In the genomic region with DNA sequence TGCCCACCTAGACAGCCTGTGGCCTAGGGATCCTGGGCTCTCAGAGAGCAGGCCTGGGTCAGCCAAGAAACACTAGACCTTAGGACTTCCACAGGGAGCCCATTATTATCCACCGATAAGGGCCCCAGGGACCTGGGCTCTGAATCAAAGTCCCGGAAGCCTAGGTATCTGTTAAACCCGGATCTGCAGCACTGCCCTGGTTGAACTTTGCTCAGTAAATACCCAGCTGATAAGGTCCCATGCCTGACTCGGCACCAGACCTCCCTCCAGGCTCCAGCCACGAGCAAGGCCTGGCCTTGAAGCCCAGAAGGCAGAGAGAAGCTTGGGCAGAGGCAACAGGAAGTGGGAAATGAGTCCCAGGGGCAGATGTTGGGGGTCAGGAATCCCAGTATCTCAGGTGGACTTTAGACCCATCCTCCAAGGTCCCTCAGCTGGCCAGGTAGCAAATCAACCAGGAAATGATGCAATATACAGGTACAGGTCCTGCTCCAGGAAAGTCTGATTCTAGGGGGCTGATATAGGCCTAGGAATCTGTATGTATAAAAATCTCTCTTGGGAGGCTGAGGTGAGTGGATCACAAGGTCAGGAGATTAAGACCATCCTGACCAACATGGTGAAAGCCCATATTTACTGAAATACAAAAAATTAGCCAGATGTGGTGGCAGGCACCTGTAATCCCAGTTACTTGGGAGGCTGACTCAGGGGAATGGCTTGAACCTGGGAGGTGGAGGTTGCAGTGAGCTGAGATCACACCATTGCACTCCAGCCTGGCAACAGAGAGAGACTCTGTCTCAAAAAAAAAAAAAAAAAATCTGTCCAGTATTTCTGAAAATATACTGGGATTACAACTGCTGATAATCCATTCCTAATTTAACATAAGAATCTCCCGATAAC, we compare ENCODE assay signal across 21 cellular contexts. TPM values are rescaled to one million over a fixed set of nuclear protein-coding genes. Genes with fewer than 3 reads are reported as not detected.
DNase-seq lines count a peak whose midpoint lies in the region; ATAC-seq, FAIRE-seq and TF ChIP-seq lines count a peak whose summit lies in the region.
"Had no signal": no experiment of that assay in that cellular context is flagged by ENCODE, and none has a peak within 500 bp of the region (broad histone marks: within the 10 kb centered on the region; RNA-seq: fewer than 3 reads in every experiment).

No MANE protein-coding gene starts in this region.

- H3K27ac ChIP-seq in Peyer's patch (peak overlapping the region; percentile 28 to 86 (median 62)), HepG2 (ENCODE audit: extremely low read length, insufficient read depth, low read length) (peak overlapping the region; percentile 98), transverse colon (peak overlapping the region; percentile 77 to 84 (median 78))
- H3K27ac ChIP-seq: heart left ventricle, vagina had no signal

- FAIRE-seq in HepG2 (lab: Jason Lieb, UNC): peak; percentile 94
- FAIRE-seq: A204.1 had no signal

- BruUV-seq in HepG2 (replicated peaks; lab: Mats Ljungman, UMichigan): no TSS peak

- H3K9ac ChIP-seq in HepG2 (ENCODE audit: insufficient read depth, low read depth, low read length): peak overlapping the region; percentile 81

- intact Hi-C loops in Right ventricle myocardium inferior (cut with DNase I): no loop called here
- intact Hi-C loops in left cardiac atrium (cut with DNase I): no loop called here
- intact Hi-C loops in HepG2 (cut with micrococcal nuclease; ENCODE audit: unreplicated experiment): loop anchor here (1.0 to 2.0 kb wide), 6 partner anchors 9 to 75 kb away; a partner anchor contains a TSS
- intact Hi-C loops in transverse colon (cut with DNase I; ENCODE audit: low total_unique reads): no loop called here

- peaks cover 0 to 11% (median 6%) of the 10 kb centered on the region in 4 donors for H3K4me1 ChIP-seq in Peyer's patch
- peaks cover 100% of the 10 kb centered on the region for H3K4me1 ChIP-seq in HepG2 (ENCODE audit: insufficient read depth, low read length)
- H3K4me1 ChIP-seq in transverse colon: peaks cover 3 to 19% (median 10%) of the 10 kb centered on the region in 4 donors
- H3K4me1 ChIP-seq: heart left ventricle, vagina had no signal

- peak; percentile 47 for DNase-seq in Right ventricle myocardium inferior (ENCODE audit: missing footprints)
- DNase-seq in left cardiac atrium: no peak
- peak in 2 of 3 donors; percentile 87 to 89 for DNase-seq in Peyer's patch
- DNase-seq in HepG2 (ENCODE audit: low spot score): peak; percentile 99
- DNase-seq in transverse colon: peak; percentile 81
- no peak for DNase-seq in NCI-H1417 treated with DMSO at 0.1 percent for 48 hours (lab: John Stamatoyannopoulos, UW)
- no peak for DNase-seq in activated T-cell treated with anti-CD3 and anti-CD28 coated beads, Interleukin-2, amount 50 U/mL, for 4 hours
- DNase-seq: activated naive CD8-positive, alpha-beta T cell treated with anti-CD3 and anti-CD28 coated beads, Interleukin-2, amount 10 ng/mL, durations not matched to agents 7 days and 5 days; C1 segment of cervical spinal cord; DMS153; heart left ventricle; immature natural killer cell; natural killer cell; NCI-H2029; NCI-H446 treated with DMSO at 0.1 percent for 48 hours; T-helper 1 cell had no signal

- no peaks in the 10 kb centered on the region for H3K9me3 Mint-ChIP-seq in activated T-cell treated with anti-CD3 and anti-CD28 coated beads, Interleukin-2, amount 50 U/mL, for 4 hours
- H3K9me3 Mint-ChIP-seq: activated naive CD8-positive, alpha-beta T cell treated with anti-CD3 and anti-CD28 coated beads, Interleukin-2, amount 10 ng/mL, durations not matched to agents 7 days and 5 days; immature natural killer cell; natural killer cell had no signal

- H3K9me3 ChIP-seq in Peyer's patch (no peaks in the 10 kb centered on the region), HepG2 (ENCODE audit: low read length) (no peaks in the 10 kb centered on the region), transverse colon (no peaks in the 10 kb centered on the region)
- H3K9me3 ChIP-seq: heart left ventricle, vagina had no signal

- in situ Hi-C loops in HepG2 (cut with HindIII; ENCODE audit: extremely low pct_ligation_motif_present, low pct_unique_long_range_greater_than_20kb) (loop anchor here (5.0 kb wide), 1 partner anchor 57 kb away; no protein-coding TSS in a partner anchor), transverse colon (cut with MboI; ENCODE audit: low pct_ligation_motif_present in 1 of 4, low pct_unique_long_range_greater_than_20kb in 1 of 4, low sequenced_read_pairs in 3 of 4) (no loop called here)

- CTCF ChIA-PET in HepG2 (lab: Yijun Ruan, JAX; ENCODE audit: low intra/inter-chr PET ratio, low total read pairs): interaction anchor here (1.1 to 2.4 kb wide), 3 partner anchors 24 to 69 kb away, joined by 4 to 23 read pairs (median 6); no protein-coding TSS in a partner anchor

- 97% methylated on average over 1 of the region's 6 CpGs for WGBS in HepG2 (ENCODE audit: low lambda C conversion rate)
- 66 to 100% methylated on average over 1 to 5 of the region's 6 CpGs for WGBS in transverse colon (ENCODE audit: low coverage in 1 of 2), 2 donors

- no peaks in the 10 kb centered on the region for H3K27me3 Mint-ChIP-seq in activated T-cell treated with anti-CD3 and anti-CD28 coated beads, Interleukin-2, amount 50 U/mL, for 4 hours (ENCODE audit: low read depth)
- H3K27me3 Mint-ChIP-seq: activated naive CD8-positive, alpha-beta T cell treated with anti-CD3 and anti-CD28 coated beads, Interleukin-2, amount 10 ng/mL, durations not matched to agents 7 days and 5 days had no signal

- H2AFZ ChIP-seq in HepG2 (ENCODE audit: low read length): no peak overlapping the region

- H3K36me3 Mint-ChIP-seq in activated T-cell treated with anti-CD3 and anti-CD28 coated beads, Interleukin-2, amount 50 U/mL, for 4 hours (ENCODE audit: insufficient read depth): no peaks in the 10 kb centered on the region
- H3K36me3 Mint-ChIP-seq: immature natural killer cell, natural killer cell had no signal

- peak; percentile 72 for TF ChIP-seq RAD21 in HepG2 (CRISPR knock-in tag; IDR thresholded peaks at IDR 0.05)

- POLR2A ChIA-PET in HepG2 (lab: Yijun Ruan, JAX): interaction anchor here (0.8 to 12.2 kb wide), 15 partner anchors 8 to 68 kb away, joined by 3 to 197 read pairs (median 4); a partner anchor contains a TSS

- peak in 3 of 6 experiments; percentile 2 to 13 (median 12) for TF ChIP-seq CTCF in Peyer's patch (IDR thresholded peaks at IDR 0.05)
- TF ChIP-seq CTCF in HepG2 (CRISPR knock-in tag; IDR thresholded peaks at IDR 0.05): 0 out of 2 replicates have a peak, but pooled peaks have one; percentile 22
- peak in 1 of 5 experiments; percentile 9 for TF ChIP-seq CTCF in transverse colon (IDR thresholded peaks at IDR 0.05)

- no peaks in the 10 kb centered on the region for H3K27me3 ChIP-seq in Peyer's patch
- no peaks in the 10 kb centered on the region for H3K27me3 ChIP-seq in HepG2 (ENCODE audit: control insufficient read depth in 1 of 2, insufficient read depth in 2 of 2, low read length in 2 of 2)
- H3K27me3 ChIP-seq in transverse colon: no peaks in the 10 kb centered on the region
- H3K27me3 ChIP-seq: heart left ventricle, vagina had no signal

- no peaks in the 10 kb centered on the region for H3K79me2 ChIP-seq in HepG2 (ENCODE audit: insufficient read depth, low read length)

- TF ChIP-seq POLR2A in Peyer's patch (IDR thresholded peaks at IDR 0.05) (no peak), HepG2 (IDR thresholded peaks at IDR 0.05; ENCODE audit: insufficient read depth in 1 of 2, low read depth in 2 of 2, low read length in 2 of 2) (peak; percentile 32 to 36; a peak in 1 of 4 replicates), transverse colon (IDR thresholded peaks at IDR 0.05) (no peak)

- ATAC-seq in Right ventricle myocardium inferior (no peak), left cardiac atrium (no peak), HepG2 (peak; percentile 94), HG03159 (IDR thresholded peaks at IDR 0.05; ENCODE audit: unreplicated experiment) (no peak)
- ATAC-seq in activated T-cell treated with anti-CD3 and anti-CD28 coated beads, Interleukin-2, amount 50 U/mL, for 4 hours: no peak
- ATAC-seq: natural killer cell had no signal

- H3K36me3 ChIP-seq in Peyer's patch: no peaks in the 10 kb centered on the region
- H3K36me3 ChIP-seq in HepG2 (replicated peaks in 1 of 2; ENCODE audit: control insufficient read depth in 1 of 2, insufficient read depth in 2 of 2, low read length in 2 of 2): no peaks in the 10 kb centered on the region
- no peaks in the 10 kb centered on the region for H3K36me3 ChIP-seq in transverse colon
- H3K36me3 ChIP-seq: heart left ventricle, vagina had no signal

- H3K4me3 ChIP-seq in Peyer's patch (no peak overlapping the region), HepG2 (replicated peaks in 1 of 3; ENCODE audit: insufficient read depth in 1 of 3, low read depth in 2 of 3, low read length in 3 of 3) (peak overlapping the region in 1 of 3 experiments; percentile 19; a peak in 1 of 6 replicates), transverse colon (no peak overlapping the region)
- H3K4me3 ChIP-seq: heart left ventricle, lung, vagina had no signal

- H3K4me3 Mint-ChIP-seq in activated T-cell treated with anti-CD3 and anti-CD28 coated beads, Interleukin-2, amount 50 U/mL, for 4 hours: no peak overlapping the region
- H3K4me3 Mint-ChIP-seq: activated naive CD8-positive, alpha-beta T cell treated with anti-CD3 and anti-CD28 coated beads, Interleukin-2, amount 10 ng/mL, durations not matched to agents 7 days and 5 days; immature natural killer cell; natural killer cell had no signal

- TF ChIP-seq EP300 in HepG2 (IDR thresholded peaks at IDR 0.05; ENCODE audit: low read depth in 2 of 2, low read length in 2 of 2) (peak; percentile 92 to 99; a peak in 3 of 4 replicates), HepG2 (CRISPR knock-in tag; IDR thresholded peaks at IDR 0.05; ENCODE audit: borderline replicate concordance) (peak; percentile 100), transverse colon (IDR thresholded peaks at IDR 0.05; ENCODE audit: low read depth) (no peak)

- peak overlapping the region; percentile 68 for H3K4me2 ChIP-seq in HepG2 (ENCODE audit: low read depth, low read length)

- no peaks in the 10 kb centered on the region for H4K20me1 ChIP-seq in HepG2 (ENCODE audit: insufficient read depth, low read length)

- peaks cover 7% of the 10 kb centered on the region for H3K4me1 Mint-ChIP-seq in activated T-cell treated with anti-CD3 and anti-CD28 coated beads, Interleukin-2, amount 50 U/mL, for 4 hours (ENCODE audit: low read depth)
- H3K4me1 Mint-ChIP-seq: immature natural killer cell, natural killer cell had no signal

RNA-seq across cellular contexts. Expression of a gene that starts 18.7 kb away (rescaled TPM):
- total RNA-seq in Right ventricle myocardium inferior (0.24 TPM), left cardiac atrium (under 1 TPM; 0.10 to 0.21 TPM), Peyer's patch (10 to 100 TPM in 1 of 4 donors, 1 to 10 TPM in 3; 5.0 to 33.0 (median 5.4) TPM), HepG2 (2016; rRNA removed; fragmentation: Illumina TruSeq; extraction: Trizol) (1.8 and 1.9 TPM in 2 replicates), transverse colon (10 to 100 TPM in 1 of 4 donors, 1 to 10 TPM in 3; 1.4 to 19.8 (median 2.9) TPM)
- total RNA-seq in HepG2 (2016; cell fraction: cytosol; rRNA removed; fragmentation: Illumina TruSeq; extraction: Trizol; ENCODE audit: low read depth): 0.40 and 0.53 TPM in 2 replicates
- total RNA-seq in HepG2 (2016; cell fraction: insoluble cytoplasmic fraction; rRNA removed; fragmentation: Illumina TruSeq; extraction: Trizol): 1.0 and 1.1 TPM in 2 replicates
- total RNA-seq in HepG2 (2016; cell fraction: membrane; rRNA removed; fragmentation: Illumina TruSeq; extraction: Trizol): 0.65 and 2.2 TPM in 2 replicates
- total RNA-seq in HepG2 (2016; cell fraction: nucleus; rRNA removed; fragmentation: Illumina TruSeq; extraction: Trizol): 0.81 and 1.8 TPM in 2 replicates
- 3.6 and 5.3 TPM in 2 replicates for polyA plus RNA-seq in HepG2 (2011; rRNA removed)
- 3.0 and 3.2 TPM in 2 replicates for polyA plus RNA-seq in HepG2 (2011; cell fraction: cytosol; rRNA removed)
- 8.2 and 10.5 TPM in 2 replicates for polyA plus RNA-seq in HepG2 (2011; cell fraction: nucleus; rRNA removed)
- 4.9 and 6.1 TPM in 2 replicates for polyA plus RNA-seq in HepG2 (2012)
- 0.52 and 0.81 TPM in 2 replicates for polyA plus RNA-seq in HepG2 (2016; cell fraction: cytosol; fragmentation: Illumina TruSeq; extraction: Trizol; ENCODE audit: low read depth)
- 2.3 and 2.6 TPM in 2 replicates for polyA plus RNA-seq in HepG2 (2016; cell fraction: insoluble cytoplasmic fraction; fragmentation: Illumina TruSeq; extraction: Trizol; ENCODE audit: low read depth)
- polyA plus RNA-seq in HepG2 (2016; cell fraction: membrane; fragmentation: Illumina TruSeq; extraction: Trizol; ENCODE audit: low read depth): 1.4 TPM in 2 replicates
- 3.4 and 4.0 TPM in 2 replicates for polyA plus RNA-seq in HepG2 (2016; cell fraction: nucleus; fragmentation: Illumina TruSeq; extraction: Trizol; ENCODE audit: insufficient read depth, low read depth)
- polyA minus RNA-seq in HepG2 (2011; rRNA and poly(A)+ RNA removed; ENCODE audit: low replicate concordance): 0.28 and 3.3 TPM in 2 replicates
- polyA minus RNA-seq in HepG2 (2011; cell fraction: cytosol; rRNA and poly(A)+ RNA removed): 3.1 and 3.6 TPM in 2 replicates
- 4.1 and 5.3 TPM in 2 replicates for polyA minus RNA-seq in HepG2 (2011; cell fraction: nucleus; rRNA and poly(A)+ RNA removed)
- 10 to 100 TPM in 1 of 3 donors, 1 to 10 TPM in 2; 4.3 to 10.8 (median 7.5) TPM for total RNA-seq in activated T-cell treated with anti-CD3 and anti-CD28 coated beads, Interleukin-2, amount 50 U/mL, for 4 hours
- total RNA-seq: skeletal muscle tissue, vagina had no signal

Comparison
In these comparisons a context has a peak if more than half of its experiments do, and no peak if none do; other contexts are left out.
1. DNase-seq: peak in Right ventricle myocardium inferior (single experiment), Peyer's patch (2 of 3), HepG2 (single experiment) and transverse colon (single experiment); none in left cardiac atrium (single experiment), NCI-H1417 treated with DMSO at 0.1 percent for 48 hours (single experiment) and activated T-cell treated with anti-CD3 and anti-CD28 coated beads, Interleukin-2, amount 50 U/mL, for 4 hours (single experiment).
2. POLR2A ChIP-seq: peak in HepG2 (2 of 2); none in Peyer's patch (0 of 2) and transverse colon (single experiment).
3. Peak in every context shown above with its lines, with median percentiles within 50 percentile points of each other: H3K27ac ChIP-seq.